ENCODE assay signal across 9 cellular contexts in genomic region chr2:128315122-128315828, GRCh38. TPM values are rescaled to one million over a fixed set of nuclear protein-coding genes. Genes with fewer than 3 reads are reported as not detected.
A peak's percentile ranks its signal among the peaks of the same experiment; 100 is the strongest.
DNase-seq lines count a peak whose midpoint lies in the region; ATAC-seq lines count a peak whose summit lies in the region.
"Had no signal": no experiment of that assay in that cellular context is flagged by ENCODE, and none has a peak within 500 bp of the region (broad histone marks: within the 10 kb centered on the region; RNA-seq: fewer than 3 reads in every experiment).

No MANE protein-coding gene starts in this region.

- no peak for ATAC-seq in activated T-cell treated with anti-CD3 and anti-CD28 coated beads, Interleukin-2, amount 50 U/mL, for 72 hours (replicated peaks in 1 of 2)
- ATAC-seq in activated CD8-positive, alpha-beta memory T cell treated with anti-CD3 and anti-CD28 coated beads, Interleukin-2, amount 10 ng/mL, durations not matched to agents 7 days and 5 days, result no peak
- no peak for ATAC-seq in HG02610 (IDR thresholded peaks at IDR 0.05; ENCODE audit: unreplicated experiment)
- no peak for ATAC-seq in GM19463 (IDR thresholded peaks at IDR 0.05; ENCODE audit: unreplicated experiment)
- no peak for ATAC-seq in HG02759 (IDR thresholded peaks at IDR 0.05; ENCODE audit: unreplicated experiment)

- H3K4me1 Mint-ChIP-seq in activated T-cell treated with anti-CD3 and anti-CD28 coated beads, Interleukin-2, amount 50 U/mL, for 24 hours (ENCODE audit: low read depth), result peaks cover 60% of the 10 kb centered on the region
- H3K4me1 Mint-ChIP-seq in activated T-cell treated with anti-CD3 and anti-CD28 coated beads, Interleukin-2, amount 50 U/mL, for 72 hours (ENCODE audit: low read depth), result peaks cover 63% of the 10 kb centered on the region
- peaks cover 9% of the 10 kb centered on the region for H3K4me1 Mint-ChIP-seq in activated CD8-positive, alpha-beta memory T cell treated with anti-CD3 and anti-CD28 coated beads, Interleukin-2, amount 10 ng/mL, durations not matched to agents 7 days and 5 days

- H3K9ac ChIP-seq in iPS-20b (ENCODE audit: low read depth, low read length) (no peak overlapping the region; the same call in 1 of the 2 replicates), stomach smooth muscle (ENCODE audit: low read length in 2 of 2) (no peak overlapping the region)

- peaks cover 22% of the 10 kb centered on the region for H3K36me3 Mint-ChIP-seq in activated T-cell treated with anti-CD3 and anti-CD28 coated beads, Interleukin-2, amount 50 U/mL, for 24 hours (ENCODE audit: low read depth)
- H3K36me3 Mint-ChIP-seq in activated T-cell treated with anti-CD3 and anti-CD28 coated beads, Interleukin-2, amount 50 U/mL, for 72 hours (ENCODE audit: insufficient read depth in 2 of 2), result peaks cover 0 to 1% of the 10 kb centered on the region in 2 donors
- no peaks in the 10 kb centered on the region for H3K36me3 Mint-ChIP-seq in activated CD8-positive, alpha-beta memory T cell treated with anti-CD3 and anti-CD28 coated beads, Interleukin-2, amount 10 ng/mL, durations not matched to agents 7 days and 5 days

- DNase-seq in activated T-cell treated with anti-CD3 and anti-CD28 coated beads, Interleukin-2, amount 50 U/mL, for 24 hours, result peak; percentile 29
- DNase-seq in activated T-cell treated with anti-CD3 and anti-CD28 coated beads, Interleukin-2, amount 50 U/mL, for 72 hours, result no peak
- DNase-seq in activated CD8-positive, alpha-beta memory T cell treated with anti-CD3 and anti-CD28 coated beads, Interleukin-2, amount 10 ng/mL, durations not matched to agents 7 days and 5 days, result peak; percentile 28
- DNase-seq: Calu3 had no signal

- H3K4me3 Mint-ChIP-seq in activated T-cell treated with anti-CD3 and anti-CD28 coated beads, Interleukin-2, amount 50 U/mL, for 24 hours, result peak overlapping the region; percentile 43
- peak overlapping the region in 1 of 2 donors; percentile 42 for H3K4me3 Mint-ChIP-seq in activated T-cell treated with anti-CD3 and anti-CD28 coated beads, Interleukin-2, amount 50 U/mL, for 72 hours
- H3K4me3 Mint-ChIP-seq in activated CD8-positive, alpha-beta memory T cell treated with anti-CD3 and anti-CD28 coated beads, Interleukin-2, amount 10 ng/mL, durations not matched to agents 7 days and 5 days, result no peak overlapping the region

- no peak overlapping the region for H3K27ac ChIP-seq in iPS-20b (ENCODE audit: low read length)
- no peak overlapping the region for H3K27ac ChIP-seq in stomach smooth muscle (ENCODE audit: low read length)

- no peaks in the 10 kb centered on the region for H3K9me3 Mint-ChIP-seq in activated T-cell treated with anti-CD3 and anti-CD28 coated beads, Interleukin-2, amount 50 U/mL, for 24 hours
- H3K9me3 Mint-ChIP-seq in activated T-cell treated with anti-CD3 and anti-CD28 coated beads, Interleukin-2, amount 50 U/mL, for 72 hours, result no peaks in the 10 kb centered on the region
- H3K9me3 Mint-ChIP-seq in activated CD8-positive, alpha-beta memory T cell treated with anti-CD3 and anti-CD28 coated beads, Interleukin-2, amount 10 ng/mL, durations not matched to agents 7 days and 5 days (ENCODE audit: low read depth), result no peaks in the 10 kb centered on the region

- H3K9me3 ChIP-seq in iPS-20b (ENCODE audit: insufficient read depth, low read depth, low read length) (no peaks in the 10 kb centered on the region), stomach smooth muscle (ENCODE audit: control insufficient read depth in 2 of 2, low read length in 2 of 2) (no peaks in the 10 kb centered on the region)

- H3K27me3 ChIP-seq in iPS-20b (ENCODE audit: insufficient read depth, low read length) (peaks cover 13% of the 10 kb centered on the region), stomach smooth muscle (ENCODE audit: control insufficient read depth in 1 of 2, insufficient read depth in 2 of 2, low read length in 2 of 2) (no peaks in the 10 kb centered on the region)

- peaks cover 27% of the 10 kb centered on the region; the same call in 1 of the 2 replicates for H3K36me3 ChIP-seq in iPS-20b (ENCODE audit: insufficient read depth, low read depth, low read length)
- peaks cover 0 to 2% of the 10 kb centered on the region in 2 donors for H3K36me3 ChIP-seq in stomach smooth muscle (ENCODE audit: control insufficient read depth in 2 of 2, insufficient read depth in 2 of 2, low read length in 2 of 2)

- H3K4me3 ChIP-seq in iPS-20b (ENCODE audit: low read length) (peak overlapping the region; percentile 73; the same call in 1 of the 2 replicates), stomach smooth muscle (ENCODE audit: low read length in 2 of 2) (peak overlapping the region; percentile 4 to 22)

- peaks cover 27% of the 10 kb centered on the region for H3K4me1 ChIP-seq in iPS-20b (ENCODE audit: insufficient read depth, low read length)
- peaks cover 56% of the 10 kb centered on the region for H3K4me1 ChIP-seq in stomach smooth muscle (ENCODE audit: control insufficient read depth, insufficient read depth, low read length)

- no peaks in the 10 kb centered on the region for H3K27me3 Mint-ChIP-seq in activated T-cell treated with anti-CD3 and anti-CD28 coated beads, Interleukin-2, amount 50 U/mL, for 24 hours
- no peaks in the 10 kb centered on the region for H3K27me3 Mint-ChIP-seq in activated T-cell treated with anti-CD3 and anti-CD28 coated beads, Interleukin-2, amount 50 U/mL, for 72 hours (ENCODE audit: low read depth)
- H3K27me3 Mint-ChIP-seq in activated CD8-positive, alpha-beta memory T cell treated with anti-CD3 and anti-CD28 coated beads, Interleukin-2, amount 10 ng/mL, durations not matched to agents 7 days and 5 days, result peaks cover 11% of the 10 kb centered on the region

- CTCF ChIA-PET in activated CD8-positive, alpha-beta memory T cell treated with anti-CD3 and anti-CD28 coated beads, Interleukin-2, amount 10 ng/mL, durations not matched to agents 7 days and 5 days (lab: Charles Lee), result no interaction called here

- H3K27ac Mint-ChIP-seq in activated T-cell treated with anti-CD3 and anti-CD28 coated beads, Interleukin-2, amount 50 U/mL, for 24 hours, result no peak overlapping the region
- no peak overlapping the region for H3K27ac Mint-ChIP-seq in activated T-cell treated with anti-CD3 and anti-CD28 coated beads, Interleukin-2, amount 50 U/mL, for 72 hours
- H3K27ac Mint-ChIP-seq in activated CD8-positive, alpha-beta memory T cell treated with anti-CD3 and anti-CD28 coated beads, Interleukin-2, amount 10 ng/mL, durations not matched to agents 7 days and 5 days, result no peak overlapping the region

RNA-seq across cellular contexts. Expression of gene HS6ST1, which starts 3.4 kb away (rescaled TPM):
- 10 to 100 TPM; 10.6 to 11.3 TPM for total RNA-seq in activated T-cell treated with anti-CD3 and anti-CD28 coated beads, Interleukin-2, amount 50 U/mL, for 72 hours
- total RNA-seq in activated CD8-positive, alpha-beta memory T cell treated with anti-CD3 and anti-CD28 coated beads, Interleukin-2, amount 10 ng/mL, durations not matched to agents 7 days and 5 days, result 1 to 10 TPM; 7.0 to 8.6 TPM

Comparison
In these comparisons a context has a peak if more than half of its experiments do, and no peak if none do; other contexts are left out.
1. DNase-seq: peak in activated T-cell treated with anti-CD3 and anti-CD28 coated beads, Interleukin-2, amount 50 U/mL, for 24 hours (single experiment) and activated CD8-positive, alpha-beta memory T cell treated with anti-CD3 and anti-CD28 coated beads, Interleukin-2, amount 10 ng/mL, durations not matched to agents 7 days and 5 days (single experiment); none in activated T-cell treated with anti-CD3 and anti-CD28 coated beads, Interleukin-2, amount 50 U/mL, for 72 hours (0 of 2).